ENCODE assay signal across 19 cellular contexts in genomic region chr11:44223261-44223660, GRCh38.
DNase-seq lines count a peak whose midpoint lies in the region; TF ChIP-seq lines count a peak whose summit lies in the region.
"Had no signal": no experiment of that assay in that cellular context is flagged by ENCODE, and none has a peak within 500 bp of the region (broad histone marks: within the 10 kb centered on the region; RNA-seq: fewer than 3 reads in every experiment).

No MANE protein-coding gene starts in this region.

- no peak overlapping the region for H3K4ac ChIP-seq in H9 (ENCODE audit: low read depth, low read length)

- no peak overlapping the region for H4K5ac ChIP-seq in H9 (ENCODE audit: insufficient read length, low read depth, low read length)

- no peak for TF ChIP-seq CTCF in brain microvascular endothelial cell (IDR thresholded peaks at IDR 0.05; ENCODE audit: low read depth, low read length, missing control alignments)
- no peak for TF ChIP-seq CTCF in chondrocyte (IDR thresholded peaks at IDR 0.05)
- TF ChIP-seq CTCF in H9 (conservative IDR thresholded peaks at IDR 0.05), result no peak

- H3K9me3 ChIP-seq in H9 (ENCODE audit: control insufficient read depth, low read depth, low read length), result no peaks in the 10 kb centered on the region
- H3K9me3 ChIP-seq: prostate gland, testis had no signal

- no peak overlapping the region for H3K18ac ChIP-seq in H9 (ENCODE audit: insufficient read length, low read depth, low read length)

- no peak overlapping the region for H3K4me3 ChIP-seq in brain microvascular endothelial cell (ENCODE audit: low read depth, low read length)
- H3K4me3 ChIP-seq: prostate gland, testis had no signal

- H3K27ac Mint-ChIP-seq in chondrocyte (ENCODE audit: unreplicated experiment) (no peak overlapping the region), H9 (no peak overlapping the region)
- H3K27ac Mint-ChIP-seq: activated B cell treated with CpG ODN at 0.5 μM for 24 hours; activated CD4-positive, alpha-beta memory T cell treated with anti-CD3 and anti-CD28 coated beads for 36 hours had no signal

- in situ Hi-C loops in brain microvascular endothelial cell (cut with HindIII; ENCODE audit: low pct_ligation_motif_present, low sequenced_read_pairs), result no loop called here

- no peaks in the 10 kb centered on the region for H3K79me2 ChIP-seq in H9 (ENCODE audit: insufficient read depth, low read length)

- H3K79me1 ChIP-seq in H9 (ENCODE audit: insufficient read depth, low read depth, low read length, poor library complexity, severe bottlenecking), result no peaks in the 10 kb centered on the region

- H3K36me3 Mint-ChIP-seq in chondrocyte (ENCODE audit: low read depth) (peaks cover 4% of the 10 kb centered on the region), H9 (ENCODE audit: insufficient read depth in 1 of 3, low read depth in 3 of 3) (no peaks in the 10 kb centered on the region)

- H4K8ac ChIP-seq in H9 (replicated peaks; ENCODE audit: insufficient read length, low read depth, low read length), result no peak overlapping the region

- H4K91ac ChIP-seq in H9 (ENCODE audit: insufficient read length, low read depth, low read length), result no peak overlapping the region

- H3K27ac ChIP-seq in brain microvascular endothelial cell (peak overlapping the region; percentile 42), H9 (ENCODE audit: insufficient read length, low read depth, low read length) (no peak overlapping the region)
- H3K27ac ChIP-seq: prostate gland, testis had no signal

- H2BK120ac ChIP-seq in H9 (ENCODE audit: low read depth, low read length, poor library complexity, severe bottlenecking), result no peak overlapping the region

- H2BK12ac ChIP-seq in H9 (ENCODE audit: insufficient read length, low read depth, low read length), result no peak overlapping the region

- H3K9ac ChIP-seq in H9 (ENCODE audit: extremely low read depth, insufficient read length, low read length), result no peak overlapping the region

- no peak overlapping the region for H2BK20ac ChIP-seq in H9 (ENCODE audit: low read depth, low read length, poor library complexity, severe bottlenecking)

- H2AK5ac ChIP-seq in H9 (ENCODE audit: insufficient read length, low read length), result no peak overlapping the region

- no peaks in the 10 kb centered on the region for H3K4me1 ChIP-seq in H9 (ENCODE audit: insufficient read depth, low read length)
- H3K4me1 ChIP-seq: prostate gland, testis had no signal

- no peak overlapping the region for H3K56ac ChIP-seq in H9 (ENCODE audit: insufficient read length, low read depth, low read length)

- H2BK15ac ChIP-seq in H9 (ENCODE audit: low read depth, low read length), result no peak overlapping the region

- no peak overlapping the region for H3K14ac ChIP-seq in H9 (ENCODE audit: insufficient read depth, low read length)

- no peak overlapping the region for H3T11ph ChIP-seq in H9 (ENCODE audit: low read length)

- no peak overlapping the region for H2AFZ ChIP-seq in H9 (ENCODE audit: low read length)

- H2BK5ac ChIP-seq in H9 (ENCODE audit: insufficient read length, low read length), result no peak overlapping the region

- DNase-seq in GM03348 (ENCODE audit: low spot score) (peak; percentile 35), NCI-H226 (peak; percentile 29), brain microvascular endothelial cell (peak; percentile 63), non-pigmented ciliary epithelial cell (ENCODE audit: low read depth) (peak; percentile 23), chondrocyte (ENCODE audit: low spot score) (no peak), NCI-H524 (lab: John Stamatoyannopoulos, UW) (no peak), activated gamma-delta T cell treated with Interleukin-2 at 50 U/mL for 16 hours (no peak), H9 (no peak)
- DNase-seq: activated B cell treated with CpG ODN at 0.5 μM for 24 hours; activated CD4-positive, alpha-beta memory T cell treated with anti-CD3 and anti-CD28 coated beads for 36 hours; amygdala; effector memory CD4-positive, alpha-beta T cell; mammary epithelial cell; NCI-H1417; NCI-H2081 treated with DMSO at 0.1 percent for 48 hours; NCI-H526; T1000; testis had no signal

- H3K4me1 Mint-ChIP-seq in chondrocyte (ENCODE audit: low read depth), result peaks cover 29% of the 10 kb centered on the region
- no peaks in the 10 kb centered on the region for H3K4me1 Mint-ChIP-seq in H9
- H3K4me1 Mint-ChIP-seq: activated B cell treated with CpG ODN at 0.5 μM for 24 hours had no signal

- no peak overlapping the region for H3K4me3 Mint-ChIP-seq in chondrocyte (ENCODE audit: unreplicated experiment)
- H3K4me3 Mint-ChIP-seq in H9, result no peak overlapping the region
- H3K4me3 Mint-ChIP-seq: activated B cell treated with CpG ODN at 0.5 μM for 24 hours; activated CD4-positive, alpha-beta memory T cell treated with anti-CD3 and anti-CD28 coated beads for 36 hours had no signal

- no peak overlapping the region for H3K23ac ChIP-seq in H9 (ENCODE audit: insufficient read length, low read depth, low read length)

- H3K27me3 Mint-ChIP-seq in chondrocyte (ENCODE audit: low read depth), result no peaks in the 10 kb centered on the region
- no peaks in the 10 kb centered on the region for H3K27me3 Mint-ChIP-seq in H9 (ENCODE audit: low read depth)
- H3K27me3 Mint-ChIP-seq: activated B cell treated with CpG ODN at 0.5 μM for 24 hours; activated CD4-positive, alpha-beta memory T cell treated with anti-CD3 and anti-CD28 coated beads for 36 hours had no signal

- H4K20me1 ChIP-seq in H9 (ENCODE audit: control insufficient read depth, insufficient read depth, insufficient read length), result no peaks in the 10 kb centered on the region

- no peaks in the 10 kb centered on the region for H3K36me3 ChIP-seq in brain microvascular endothelial cell (replicated peaks)
- H3K36me3 ChIP-seq: prostate gland had no signal

- no peak overlapping the region for H3K4me2 ChIP-seq in H9 (ENCODE audit: insufficient read depth, insufficient read length, low read length)

- no peaks in the 10 kb centered on the region for H3K23me2 ChIP-seq in H9 (ENCODE audit: insufficient read length, low read depth, low read length, poor library complexity, severe bottlenecking)

- no peaks in the 10 kb centered on the region for H3K27me3 ChIP-seq in brain microvascular endothelial cell (replicated peaks)
- no peaks in the 10 kb centered on the region for H3K27me3 ChIP-seq in H9 (ENCODE audit: insufficient read depth, low read length)
- H3K27me3 ChIP-seq: testis had no signal

- H3K9me3 Mint-ChIP-seq in chondrocyte (ENCODE audit: low read depth), result no peaks in the 10 kb centered on the region
- H3K9me3 Mint-ChIP-seq in H9, result no peaks in the 10 kb centered on the region
- H3K9me3 Mint-ChIP-seq: activated B cell treated with CpG ODN at 0.5 μM for 24 hours; activated CD4-positive, alpha-beta memory T cell treated with anti-CD3 and anti-CD28 coated beads for 36 hours had no signal

Comparison
In these comparisons a context has a peak if more than half of its experiments do, and no peak if none do; other contexts are left out.
1. DNase-seq: peak in GM03348 (single experiment), NCI-H226 (single experiment), brain microvascular endothelial cell (single experiment) and non-pigmented ciliary epithelial cell (single experiment); none in chondrocyte (single experiment), NCI-H524 (0 of 2), activated gamma-delta T cell treated with Interleukin-2 at 50 U/mL for 16 hours (single experiment) and H9 (single experiment).